In genomic region chr1:22778842-22779520, GRCh38 we compare ENCODE assay signal across 14 cellular contexts.
DNase-seq lines count a peak whose midpoint lies in the region; ATAC-seq and TF ChIP-seq lines count a peak whose summit lies in the region.
"Had no signal": no experiment of that assay in that cellular context is flagged by ENCODE, and none has a peak within 500 bp of the region (broad histone marks: within the 10 kb centered on the region; RNA-seq: fewer than 3 reads in every experiment).

No MANE protein-coding gene starts in this region.

- H3K27ac ChIP-seq in RWPE1, result no peak overlapping the region
- H3K27ac ChIP-seq: suprapubic skin had no signal

- TF ChIP-seq CTCF in RWPE1 (conservative IDR thresholded peaks at IDR 0.05; ENCODE audit: low read depth), result no peak

- CTCF ChIA-PET in RWPE1 (lab: Yijun Ruan, JAX), result no interaction called here

- POLR2A ChIA-PET in RWPE1 (lab: Yijun Ruan, JAX; ENCODE audit: low non-redundant PET), result no interaction called here

- ATAC-seq in HG03175 (IDR thresholded peaks at IDR 0.05; ENCODE audit: unreplicated experiment), result no peak
- ATAC-seq: GM12878 had no signal

- DNase-seq in Ammon's horn (ENCODE audit: low spot score), result peak; percentile 78
- DNase-seq in cerebellar cortex (ENCODE audit: low spot score), result peak; percentile 22
- peak; percentile 39 for DNase-seq in inferior parietal cortex (ENCODE audit: extremely low spot score)
- peak; percentile 81 for DNase-seq in pons (ENCODE audit: low spot score)
- no peak for DNase-seq in RWPE1 (ENCODE audit: low spot score)
- no peak for DNase-seq in activated effector memory CD4-positive, alpha-beta T cell treated with Interleukin-2 at 50 U/mL for 16 hours
- DNase-seq in NCI-H1930 (lab: John Stamatoyannopoulos, UW), result no peak
- DNase-seq: activated CD4-positive, alpha-beta memory T cell treated with anti-CD3 and anti-CD28 coated beads for 36 hours; CD8-positive, alpha-beta memory T cell; NCI-H1105; SK-N-SH had no signal

Comparison
In these comparisons a context has a peak if more than half of its experiments do, and no peak if none do; other contexts are left out.
1. DNase-seq: peak in Ammon's horn (single experiment), cerebellar cortex (single experiment), inferior parietal cortex (single experiment) and pons (single experiment); none in RWPE1 (single experiment), activated effector memory CD4-positive, alpha-beta T cell treated with Interleukin-2 at 50 U/mL for 16 hours (single experiment) and NCI-H1930 (0 of 2).